Comparison of ENCODE assay signal across 8 cellular contexts in the genomic region with DNA sequence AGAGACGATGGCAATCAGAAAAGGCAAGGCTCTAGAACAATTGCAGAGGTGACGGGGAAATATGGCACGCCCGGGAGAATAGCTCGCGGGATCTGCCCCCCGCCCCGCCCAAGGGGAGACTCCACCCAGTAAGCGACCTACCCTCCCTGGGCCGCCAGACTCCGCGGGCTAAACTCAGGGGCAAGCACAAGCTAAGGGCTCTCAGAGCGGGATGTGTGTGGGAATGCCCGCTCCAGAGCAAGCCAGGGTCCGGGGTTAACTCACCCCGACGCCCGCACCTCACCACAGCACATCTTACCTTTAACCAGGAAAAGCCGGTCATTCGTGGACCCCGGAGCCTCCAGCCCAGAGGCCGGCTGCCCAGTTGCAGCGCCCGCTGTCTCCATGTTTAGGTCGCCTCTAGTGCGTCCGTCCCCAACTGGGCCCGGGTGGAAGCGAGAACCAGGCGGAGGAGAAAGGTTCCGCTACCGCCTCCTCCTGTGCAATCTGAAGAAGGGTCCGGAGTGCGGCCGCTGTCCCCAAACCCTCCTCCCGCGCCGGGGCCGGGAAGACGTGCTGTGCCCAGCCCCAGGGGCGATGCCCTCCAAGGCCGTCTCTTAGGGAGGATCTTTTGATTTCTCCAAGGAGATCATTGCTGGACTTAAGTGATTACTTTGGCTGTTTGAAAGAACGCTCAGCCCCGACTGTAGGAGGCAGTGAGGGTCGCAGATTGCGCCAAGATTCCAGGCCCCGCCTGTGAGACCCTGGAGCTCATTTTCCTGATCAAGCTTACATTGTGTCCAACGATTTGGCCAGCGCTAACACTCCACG.
DNase-seq lines count a peak whose midpoint lies in the region; ATAC-seq lines count a peak whose summit lies in the region.

A gene (minus strand): TSS at position 406 of the 810 bp plus-strand sequence. CDS start 20 bp downstream, at position 386.

- H4K20me1 ChIP-seq in BLaER1 treated with 17β-estradiol and CSF1 and Interleukin-3, amounts not matched to agents 10 nM and 100 nM = peaks cover 0 to 3% (median 0%) of the 10 kb centered on the region in 11 experiments; a peak in 1 of 22 replicates

- no peaks in the 10 kb centered on the region for H3K9me3 ChIP-seq in BLaER1 treated with 17β-estradiol and CSF1 and Interleukin-3, amounts not matched to agents 10 nM and 100 nM (replicated peaks in 1 of 11)
- H3K9me3 ChIP-seq in mucosa of stomach (ENCODE audit: control insufficient read depth, low read length) = no peaks in the 10 kb centered on the region

- H3K27me3 ChIP-seq in BLaER1 treated with 17β-estradiol and CSF1 and Interleukin-3, amounts not matched to agents 10 nM and 100 nM = no peaks in the 10 kb centered on the region
- no peaks in the 10 kb centered on the region for H3K27me3 ChIP-seq in mucosa of stomach (ENCODE audit: control insufficient read depth, insufficient read depth, low read length)

- peak within 1 kb of the TSS; percentile 74 to 90 (median 87) for H3K27ac ChIP-seq in BLaER1 treated with 17β-estradiol and CSF1 and Interleukin-3, amounts not matched to agents 10 nM and 100 nM

- peak within 1 kb of the TSS; percentile 72 to 96 (median 87) for H3K4me2 ChIP-seq in BLaER1 treated with 17β-estradiol and CSF1 and Interleukin-3, amounts not matched to agents 10 nM and 100 nM

- peak within 1 kb of the TSS; percentile 67 to 84 (median 78) for H3K4me3 ChIP-seq in BLaER1 treated with 17β-estradiol and CSF1 and Interleukin-3, amounts not matched to agents 10 nM and 100 nM
- H3K4me3 ChIP-seq in mucosa of stomach (ENCODE audit: low read length) = peak within 1 kb of the TSS; percentile 94

- peaks cover 10 to 35% (median 20%) of the 10 kb centered on the region in 10 experiments; a peak in 19 of 20 replicates for H3K4me1 ChIP-seq in BLaER1 treated with 17β-estradiol and CSF1 and Interleukin-3, amounts not matched to agents 10 nM and 100 nM
- H3K4me1 ChIP-seq in mucosa of stomach (ENCODE audit: control insufficient read depth, insufficient read depth, low read length) = no peaks in the 10 kb centered on the region

- H3K36me3 ChIP-seq in BLaER1 treated with 17β-estradiol and CSF1 and Interleukin-3, amounts not matched to agents 10 nM and 100 nM = peaks cover 5 to 37% (median 28%) of the 10 kb centered on the region in 11 experiments
- no peaks in the 10 kb centered on the region for H3K36me3 ChIP-seq in mucosa of stomach (ENCODE audit: control insufficient read depth, insufficient read depth, low read length)

- H3K9ac ChIP-seq in BLaER1 treated with 17β-estradiol and CSF1 and Interleukin-3, amounts not matched to agents 10 nM and 100 nM = peak within 1 kb of the TSS; percentile 84 to 91 (median 90)
- H3K9ac ChIP-seq in mucosa of stomach (ENCODE audit: low read length) = peak within 1 kb of the TSS; percentile 82

- ATAC-seq in GM19468 (IDR thresholded peaks at IDR 0.05; ENCODE audit: extremely low read depth, unreplicated experiment) = peak; percentile 76

- DNase-seq in HS-5 (ENCODE audit: low read depth) (peak; percentile 84), epidermal melanocyte (ENCODE audit: insufficient read length, low spot score) (peak; percentile 81), NCI-H510A (lab: John Stamatoyannopoulos, UW) (no peak)
- DNase-seq in activated CD8-positive, alpha-beta memory T cell treated with anti-CD3 and anti-CD28 coated beads for 1 hour (ENCODE audit: extremely low read depth in 1 of 2, low read depth in 1 of 2) = peak; percentile 66 to 79
- peak; percentile 81 to 82 for DNase-seq in stimulated activated CD8-positive, alpha-beta memory T cell treated with anti-CD3 and anti-CD28 coated beads, Interleukin-7, amount 100 ng/mL, for 1 hour (ENCODE audit: low read depth in 2 of 2)
